ENCODE assay signal across 2 cellular contexts in genomic region chr20:44597930-44598329, GRCh38.
TF ChIP-seq lines count a peak whose summit lies in the region.

No MANE protein-coding gene starts in this region.

TF ChIP-seq in liver, 16 proteins besides CTCF, POLR2A, EP300 and RAD21:
- no peak for TF ChIP-seq NR2F2 (IDR thresholded peaks at IDR 0.05)
- TF ChIP-seq YY1 (IDR thresholded peaks at IDR 0.05) = no peak
- TF ChIP-seq ZBTB33 (IDR thresholded peaks at IDR 0.05) = no peak
- TF ChIP-seq TAF1 (conservative IDR thresholded peaks at IDR 0.05) = no peak
- TF ChIP-seq FOXA2 (IDR thresholded peaks at IDR 0.05) = no peak
- no peak for TF ChIP-seq REST (IDR thresholded peaks at IDR 0.05)
- TF ChIP-seq GABPA (IDR thresholded peaks at IDR 0.05 in 1 of 2, conservative IDR thresholded peaks at IDR 0.05 in 1 of 2) = no peak
- no peak for TF ChIP-seq HNF4G (IDR thresholded peaks at IDR 0.05)
- TF ChIP-seq ATF3 (IDR thresholded peaks at IDR 0.05) = no peak
- no peak for TF ChIP-seq EGR1 (IDR thresholded peaks at IDR 0.05; ENCODE audit: low read depth in 2 of 2)
- no peak for TF ChIP-seq FOXA1 (IDR thresholded peaks at IDR 0.05)
- TF ChIP-seq RXRA (IDR thresholded peaks at IDR 0.05) = no peak

TF ChIP-seq in HepG2, 621 proteins besides CTCF, POLR2A, EP300 and RAD21:
- no peak for TF ChIP-seq NFE2 (CRISPR knock-in tag; IDR thresholded peaks at IDR 0.05)
- TF ChIP-seq, protein P1, sequence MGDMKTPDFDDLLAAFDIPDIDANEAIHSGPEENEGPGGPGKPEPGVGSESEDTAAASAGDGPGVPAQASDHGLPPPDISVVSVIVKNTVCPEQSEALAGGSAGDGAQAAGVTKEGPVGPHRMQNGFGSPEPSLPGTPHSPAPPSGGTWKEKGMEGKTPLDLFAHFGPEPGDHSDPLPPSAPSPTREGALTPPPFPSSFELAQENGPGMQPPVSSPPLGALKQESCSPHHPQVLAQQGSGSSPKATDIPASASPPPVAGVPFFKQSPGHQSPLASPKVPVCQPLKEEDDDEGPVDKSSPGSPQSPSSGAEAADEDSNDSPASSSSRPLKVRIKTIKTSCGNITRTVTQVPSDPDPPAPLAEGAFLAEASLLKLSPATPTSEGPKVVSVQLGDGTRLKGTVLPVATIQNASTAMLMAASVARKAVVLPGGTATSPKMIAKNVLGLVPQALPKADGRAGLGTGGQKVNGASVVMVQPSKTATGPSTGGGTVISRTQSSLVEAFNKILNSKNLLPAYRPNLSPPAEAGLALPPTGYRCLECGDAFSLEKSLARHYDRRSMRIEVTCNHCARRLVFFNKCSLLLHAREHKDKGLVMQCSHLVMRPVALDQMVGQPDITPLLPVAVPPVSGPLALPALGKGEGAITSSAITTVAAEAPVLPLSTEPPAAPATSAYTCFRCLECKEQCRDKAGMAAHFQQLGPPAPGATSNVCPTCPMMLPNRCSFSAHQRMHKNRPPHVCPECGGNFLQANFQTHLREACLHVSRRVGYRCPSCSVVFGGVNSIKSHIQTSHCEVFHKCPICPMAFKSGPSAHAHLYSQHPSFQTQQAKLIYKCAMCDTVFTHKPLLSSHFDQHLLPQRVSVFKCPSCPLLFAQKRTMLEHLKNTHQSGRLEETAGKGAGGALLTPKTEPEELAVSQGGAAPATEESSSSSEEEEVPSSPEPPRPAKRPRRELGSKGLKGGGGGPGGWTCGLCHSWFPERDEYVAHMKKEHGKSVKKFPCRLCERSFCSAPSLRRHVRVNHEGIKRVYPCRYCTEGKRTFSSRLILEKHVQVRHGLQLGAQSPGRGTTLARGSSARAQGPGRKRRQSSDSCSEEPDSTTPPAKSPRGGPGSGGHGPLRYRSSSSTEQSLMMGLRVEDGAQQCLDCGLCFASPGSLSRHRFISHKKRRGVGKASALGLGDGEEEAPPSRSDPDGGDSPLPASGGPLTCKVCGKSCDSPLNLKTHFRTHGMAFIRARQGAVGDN (CRISPR knock-in tag; IDR thresholded peaks at IDR 0.05) = no peak
TF ChIP-seq in HepG2: peak in this region for 0.
